26 cellular contexts compared by ENCODE assay signal in the genomic region with DNA sequence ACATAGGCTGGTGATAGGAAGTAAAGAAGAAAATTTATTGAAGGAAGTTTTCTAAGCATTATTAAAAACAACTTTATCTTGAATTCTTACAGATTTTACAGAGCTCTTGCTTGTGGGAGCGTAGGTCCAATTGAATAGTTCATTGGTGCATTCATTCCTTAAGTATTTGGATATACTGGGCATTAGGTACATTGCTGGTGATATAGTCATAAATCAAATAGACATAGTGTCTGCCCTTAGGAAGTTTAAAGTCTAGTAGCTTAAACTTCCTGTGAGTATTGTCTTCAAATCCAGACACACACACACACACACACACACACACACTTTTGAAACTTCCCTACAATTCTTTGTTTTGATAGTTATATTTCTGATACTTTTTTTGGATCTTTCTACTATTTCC.
DNase-seq lines count a peak whose midpoint lies in the region; ATAC-seq and TF ChIP-seq lines count a peak whose summit lies in the region.
"Had no signal": no experiment of that assay in that cellular context is flagged by ENCODE, and none has a peak within 500 bp of the region (broad histone marks: within the 10 kb centered on the region; RNA-seq: fewer than 3 reads in every experiment).

No MANE protein-coding gene starts in this region.

- POLR2A ChIA-PET in PC-3 (lab: Charles Lee; ENCODE audit: unreplicated experiment) (no interaction called here), GM10248 (lab: Yijun Ruan, JAX) (no interaction called here)

- no peaks in the 10 kb centered on the region for H3K79me1 ChIP-seq in mesenchymal stem cell (replicated peaks; ENCODE audit: low read length, poor library complexity, severe bottlenecking)

- no TSS peak for BruUV-seq in PC-3 (replicated peaks; lab: Mats Ljungman, UMichigan)

- peaks cover 57% of the 10 kb centered on the region for H3K79me2 ChIP-seq in PC-3 (ENCODE audit: low read length)

- no peak overlapping the region for H2AFZ ChIP-seq in PC-3 (ENCODE audit: low read length)
- no peak overlapping the region for H2AFZ ChIP-seq in mesenchymal stem cell (ENCODE audit: low read depth, low read length)

- peaks cover 9% of the 10 kb centered on the region for H3K4me1 ChIP-seq in PC-3 (ENCODE audit: insufficient read depth, low read length)
- peaks cover 6% of the 10 kb centered on the region for H3K4me1 ChIP-seq in mesenchymal stem cell (ENCODE audit: control insufficient read depth, insufficient read depth, low read depth, low read length)
- H3K4me1 ChIP-seq: sigmoid colon, tibial nerve had no signal

- H3K9ac ChIP-seq in PC-3 (ENCODE audit: low read length) (no peak overlapping the region), mesenchymal stem cell (ENCODE audit: low read length) (no peak overlapping the region)

- H3K18ac ChIP-seq in mesenchymal stem cell (ENCODE audit: low read depth in 1 of 2, low read length in 2 of 2): no peak overlapping the region

- H3F3A ChIP-seq in PC-3 (ENCODE audit: low read length, unreplicated experiment): no peaks in the 10 kb centered on the region

- intact Hi-C loops in PC-3 (cut with micrococcal nuclease): no loop called here

- no peaks in the 10 kb centered on the region for H4K20me1 ChIP-seq in PC-3 (ENCODE audit: low read length)

- CTCF ChIA-PET in activated CD8-positive, alpha-beta memory T cell treated with anti-CD3 and anti-CD28 coated beads, Interleukin-2, amount 10 ng/mL, durations not matched to agents 7 days and 5 days (lab: Charles Lee): interaction anchor here (0.8 to 1.5 kb wide), 2 partner anchors 185 to 320 kb away, joined by 4 read pairs; no protein-coding TSS in a partner anchor
- CTCF ChIA-PET in PC-3 (lab: Charles Lee) (no interaction called here), GM10248 (lab: Yijun Ruan, JAX) (interaction anchor here (1.5 to 1.7 kb wide), 3 partner anchors 9 to 23 kb away, joined by 4 to 5 read pairs (median 4); no protein-coding TSS in a partner anchor)

- no peaks in the 10 kb centered on the region for H3K27me3 Mint-ChIP-seq in activated CD8-positive, alpha-beta memory T cell treated with anti-CD3 and anti-CD28 coated beads, Interleukin-2, amount 10 ng/mL, durations not matched to agents 7 days and 5 days
- H3K27me3 Mint-ChIP-seq: activated CD4-positive, alpha-beta memory T cell treated with anti-CD3 and anti-CD28 coated beads for 36 hours; brain; CD4-positive, alpha-beta memory T cell had no signal

- H3K4me3 ChIP-seq in PC-3 (ENCODE audit: low read length) (no peak overlapping the region), mesenchymal stem cell (ENCODE audit: insufficient read depth in 1 of 2, low read depth in 1 of 2, low read length in 2 of 2) (no peak overlapping the region)
- H3K4me3 ChIP-seq: sigmoid colon, tibial nerve had no signal

- H2BK12ac ChIP-seq in mesenchymal stem cell (ENCODE audit: low read length in 2 of 2): no peak overlapping the region

- no peak overlapping the region for H2AK5ac ChIP-seq in mesenchymal stem cell (ENCODE audit: low read length, severe bottlenecking)

- peaks cover 3% of the 10 kb centered on the region for H3K9me3 Mint-ChIP-seq in activated CD8-positive, alpha-beta memory T cell treated with anti-CD3 and anti-CD28 coated beads, Interleukin-2, amount 10 ng/mL, durations not matched to agents 7 days and 5 days (ENCODE audit: low read depth)

- peaks cover 47% of the 10 kb centered on the region for H3K4me1 Mint-ChIP-seq in activated CD8-positive, alpha-beta memory T cell treated with anti-CD3 and anti-CD28 coated beads, Interleukin-2, amount 10 ng/mL, durations not matched to agents 7 days and 5 days
- H3K4me1 Mint-ChIP-seq: brain had no signal

- no peak overlapping the region for H3K4me3 Mint-ChIP-seq in activated CD8-positive, alpha-beta memory T cell treated with anti-CD3 and anti-CD28 coated beads, Interleukin-2, amount 10 ng/mL, durations not matched to agents 7 days and 5 days
- H3K4me3 Mint-ChIP-seq: activated CD4-positive, alpha-beta memory T cell treated with anti-CD3 and anti-CD28 coated beads for 36 hours; brain had no signal

- TF ChIP-seq CTCF in PC-3 (conservative IDR thresholded peaks at IDR 0.05; ENCODE audit: low read depth, low read length): no peak
- no peak for TF ChIP-seq CTCF in GM10248 (IDR thresholded peaks at IDR 0.05; ENCODE audit: control extremely low read depth, extremely low read depth, low read depth, missing control alignments)

- no peak for DNase-seq in activated CD8-positive, alpha-beta memory T cell treated with anti-CD3 and anti-CD28 coated beads, Interleukin-2, amount 10 ng/mL, durations not matched to agents 7 days and 5 days
- no peak for DNase-seq in activated CD8-positive, alpha-beta memory T cell treated with anti-CD3 and anti-CD28 coated beads, Interleukin-2, amount 50 U/mL, for 4 hours
- DNase-seq in PC-3 (peak; percentile 59), dermis blood vessel endothelial cell (peak; percentile 4), mesenchymal stem cell (peak; percentile 14), GM10248 (ENCODE audit: extremely low spot score) (no peak)
- DNase-seq: activated CD4-positive, alpha-beta memory T cell treated with anti-CD3 and anti-CD28 coated beads for 36 hours; activated CD4-positive, CD25-positive, alpha-beta regulatory T cell treated with anti-CD3 and anti-CD28 coated beads, Interleukin-2, amount 50 U/mL, for 72 hours; activated effector memory CD4-positive, alpha-beta T cell treated with anti-CD3 and anti-CD28 coated beads, Interleukin-2, amount 50 U/mL, for 16 hours; activated T-cell treated with anti-CD3 and anti-CD28 coated beads for 4 hours; CD4-positive, alpha-beta memory T cell; DMS 273 treated with DMSO at 0.1 percent for 48 hours; foreskin melanocyte; KG1; left cardiac atrium; NCI-H1417 treated with DMSO at 0.1 percent for 48 hours; NCI-H2107; NCI-H446 treated with DMSO at 0.1 percent for 48 hours; NCI-H82; RPMI8226; sigmoid colon had no signal

- no peak overlapping the region for H4K8ac ChIP-seq in mesenchymal stem cell (ENCODE audit: low read length)

- H3K14ac ChIP-seq in mesenchymal stem cell (ENCODE audit: low read length in 2 of 2): no peak overlapping the region

- no peak for ATAC-seq in activated CD8-positive, alpha-beta memory T cell treated with anti-CD3 and anti-CD28 coated beads, Interleukin-2, amount 10 ng/mL, durations not matched to agents 7 days and 5 days
- ATAC-seq in PC-3 (peak; percentile 91), GM18502 (IDR thresholded peaks at IDR 0.05; ENCODE audit: poor library complexity, unreplicated experiment) (no peak), HG02610 (IDR thresholded peaks at IDR 0.05; ENCODE audit: unreplicated experiment) (no peak)
- ATAC-seq: left cardiac atrium had no signal

- H2BK15ac ChIP-seq in mesenchymal stem cell (ENCODE audit: low read depth, poor library complexity, severe bottlenecking): no peak overlapping the region

- H3K4ac ChIP-seq in mesenchymal stem cell (ENCODE audit: low read depth in 1 of 2, low read length in 2 of 2): no peak overlapping the region

- H3K9me3 ChIP-seq in PC-3 (ENCODE audit: low read length) (0 out of 2 replicates have a peak, but pooled peaks cover 12% of the 10 kb centered on the region), mesenchymal stem cell (ENCODE audit: control insufficient read depth, low read length) (no peaks in the 10 kb centered on the region)

- H3K27ac ChIP-seq in PC-3 (ENCODE audit: low read length): no peak overlapping the region
- no peak overlapping the region for H3K27ac ChIP-seq in mesenchymal stem cell (ENCODE audit: low read length, poor library complexity, severe bottlenecking)
- H3K27ac ChIP-seq: 22Rv1, sigmoid colon, tibial nerve had no signal

- H3K36me3 ChIP-seq in PC-3 (ENCODE audit: low read depth, low read length) (peaks cover 29% of the 10 kb centered on the region), mesenchymal stem cell (ENCODE audit: control insufficient read depth in 1 of 2, insufficient read depth in 2 of 2, low read depth in 1 of 2, low read length in 2 of 2) (peaks cover 0 to 3% of the 10 kb centered on the region in 2 experiments)
- H3K36me3 ChIP-seq: sigmoid colon had no signal

- no peaks in the 10 kb centered on the region for H3K27me3 ChIP-seq in PC-3 (ENCODE audit: low read length)
- H3K27me3 ChIP-seq in mesenchymal stem cell (ENCODE audit: control insufficient read depth in 1 of 2, insufficient read depth in 1 of 2, low read length in 2 of 2): no peaks in the 10 kb centered on the region
- H3K27me3 ChIP-seq: sigmoid colon, tibial nerve had no signal

- H3K4me2 ChIP-seq in PC-3 (ENCODE audit: low read length) (no peak overlapping the region), mesenchymal stem cell (ENCODE audit: low read length, poor library complexity, severe bottlenecking) (no peak overlapping the region)

- no peak overlapping the region for H3K23ac ChIP-seq in mesenchymal stem cell (ENCODE audit: low read length in 2 of 2)

- WGBS in mesenchymal stem cell: 50% methylated on average over 1 of the region's 1 CpG

- peaks cover 64% of the 10 kb centered on the region for H3K36me3 Mint-ChIP-seq in activated CD8-positive, alpha-beta memory T cell treated with anti-CD3 and anti-CD28 coated beads, Interleukin-2, amount 10 ng/mL, durations not matched to agents 7 days and 5 days

- no peak overlapping the region for H2BK5ac ChIP-seq in mesenchymal stem cell (ENCODE audit: low read depth, low read length, poor library complexity, severe bottlenecking)

- H3K9me2 ChIP-seq in PC-3 (replicated peaks; ENCODE audit: low read length): no peaks in the 10 kb centered on the region

- H2BK120ac ChIP-seq in mesenchymal stem cell (ENCODE audit: low read depth, low read length): no peak overlapping the region

- no peak overlapping the region for H4K91ac ChIP-seq in mesenchymal stem cell (ENCODE audit: low read length)

- H3K27ac Mint-ChIP-seq in activated CD8-positive, alpha-beta memory T cell treated with anti-CD3 and anti-CD28 coated beads, Interleukin-2, amount 10 ng/mL, durations not matched to agents 7 days and 5 days: peak overlapping the region; percentile 11
- H3K27ac Mint-ChIP-seq: activated CD4-positive, alpha-beta memory T cell treated with anti-CD3 and anti-CD28 coated beads for 36 hours; brain had no signal

Comparison
In these comparisons a context has a peak if more than half of its experiments do, and no peak if none do; other contexts are left out.
1. DNase-seq: peak in PC-3 (single experiment), dermis blood vessel endothelial cell (single experiment) and mesenchymal stem cell (single experiment); none in activated CD8-positive, alpha-beta memory T cell treated with anti-CD3 and anti-CD28 coated beads, Interleukin-2, amount 10 ng/mL, durations not matched to agents 7 days and 5 days (single experiment), activated CD8-positive, alpha-beta memory T cell treated with anti-CD3 and anti-CD28 coated beads, Interleukin-2, amount 50 U/mL, for 4 hours (single experiment) and GM10248 (single experiment).